In genomic region chr15:74270854-74271520, GRCh38 we compare ENCODE assay signal across 32 cellular contexts. TPM values are rescaled to one million over a fixed set of nuclear protein-coding genes. Genes with fewer than 3 reads are reported as not detected.
"Had no signal": no experiment of that assay in that cellular context is flagged by ENCODE, and none has a peak within 500 bp of the region (broad histone marks: within the 10 kb centered on the region; RNA-seq: fewer than 3 reads in every experiment).

No MANE protein-coding gene starts in this region.

- H3K4me1 ChIP-seq: esophagus squamous epithelium, heart right ventricle, pancreas, prostate gland, vagina had no signal

- H3K4me3 ChIP-seq: esophagus squamous epithelium, heart right ventricle, pancreas, prostate gland, skin epidermis, vagina had no signal

- H3K36me3 Mint-ChIP-seq: activated naive CD4-positive, alpha-beta T cell treated with anti-CD3 and anti-CD28 coated beads, Interleukin-2, amount 50 U/mL, for 72 hours; stimulated activated memory B cell treated with anti-CD40 and anti-IgM and Interleukin-4, amounts not matched to agents 10 μg/mL and 1 μg/mL and 100 μg/mL, for 72 hours; type B pancreatic cell had no signal

- DNase-seq: activated CD4-positive, alpha-beta T cell treated with anti-CD3 and anti-CD28 coated beads, Interleukin-2, amount 10 ng/mL, durations not matched to agents 7 days and 5 days; activated CD4-positive, CD25-positive, alpha-beta regulatory T cell treated with anti-CD3 and anti-CD28 coated beads, Interleukin-2, amount 50 U/mL, for 72 hours; activated CD8-positive, alpha-beta T cell treated with anti-CD3 and anti-CD28 coated beads for 36 hours; activated naive CD4-positive, alpha-beta T cell; activated T-cell treated with anti-CD3 and anti-CD28 coated beads, Interleukin-2, amount 50 U/mL, for 48 hours; dermis blood vessel endothelial cell; effector CD8-positive, alpha-beta T cell; esophagus squamous epithelium; foreskin melanocyte; heart right ventricle; islet precursor cell; left cardiac atrium; left ventricle myocardium superior; pancreas; retina; stimulated activated CD4-positive, alpha-beta T cell treated with anti-CD3 and anti-CD28 coated beads, Interleukin-4, amount 100 ng/mL, for 24 hours; stimulated activated naive CD8-positive, alpha-beta T cell treated with anti-CD3 and anti-CD28 coated beads, Interleukin-15, amount 100 ng/mL, for 72 hours; substantia nigra; WERI-Rb-1 had no signal

- H3K36me3 ChIP-seq: esophagus squamous epithelium, heart right ventricle, pancreas, prostate gland, vagina, WERI-Rb-1 had no signal

- H3K9me3 Mint-ChIP-seq: activated CD4-positive, alpha-beta T cell treated with anti-CD3 and anti-CD28 coated beads, Interleukin-2, amount 10 ng/mL, durations not matched to agents 7 days and 5 days; activated CD8-positive, alpha-beta T cell treated with anti-CD3 and anti-CD28 coated beads for 36 hours; activated naive CD4-positive, alpha-beta T cell treated with anti-CD3 and anti-CD28 coated beads, Interleukin-2, amount 50 U/mL, for 72 hours; nephron; stimulated activated memory B cell treated with anti-CD40 and anti-IgM and Interleukin-4, amounts not matched to agents 10 μg/mL and 1 μg/mL and 100 μg/mL, for 72 hours; stimulated activated naive CD8-positive, alpha-beta T cell treated with anti-CD3 and anti-CD28 coated beads, Interleukin-15, amount 100 ng/mL, for 72 hours; type B pancreatic cell had no signal

- H3K27ac Mint-ChIP-seq: activated CD4-positive, alpha-beta T cell treated with anti-CD3 and anti-CD28 coated beads, Interleukin-2, amount 10 ng/mL, durations not matched to agents 7 days and 5 days; activated CD8-positive, alpha-beta T cell treated with anti-CD3 and anti-CD28 coated beads for 36 hours; activated naive CD4-positive, alpha-beta T cell treated with anti-CD3 and anti-CD28 coated beads, Interleukin-2, amount 50 U/mL, for 72 hours; nephron; stimulated activated memory B cell treated with anti-CD40 and anti-IgM and Interleukin-4, amounts not matched to agents 10 μg/mL and 1 μg/mL and 100 μg/mL, for 72 hours; type B pancreatic cell had no signal

- H3K4me1 Mint-ChIP-seq: activated CD4-positive, alpha-beta T cell treated with anti-CD3 and anti-CD28 coated beads, Interleukin-2, amount 10 ng/mL, durations not matched to agents 7 days and 5 days; stimulated activated memory B cell treated with anti-CD40 and anti-IgM and Interleukin-4, amounts not matched to agents 10 μg/mL and 1 μg/mL and 100 μg/mL, for 72 hours; stimulated activated naive CD8-positive, alpha-beta T cell treated with anti-CD3 and anti-CD28 coated beads, Interleukin-15, amount 100 ng/mL, for 72 hours had no signal

- H3K27ac ChIP-seq: epithelial cell of prostate, esophagus squamous epithelium, heart right ventricle, pancreas, prostate gland, skin epidermis, vagina, WERI-Rb-1 had no signal

- H3K9me3 ChIP-seq: esophagus squamous epithelium, heart right ventricle, pancreas, prostate gland, vagina had no signal

- ATAC-seq: activated CD8-positive, alpha-beta T cell treated with anti-CD3 and anti-CD28 coated beads for 36 hours; activated naive CD4-positive, alpha-beta T cell treated with anti-CD3 and anti-CD28 coated beads, Interleukin-2, amount 50 U/mL, for 72 hours; left cardiac atrium; left ventricle myocardium superior; pancreas; sciatic nerve; stimulated activated memory B cell treated with anti-CD40 and anti-IgM and Interleukin-4, amounts not matched to agents 10 μg/mL and 1 μg/mL and 100 μg/mL, for 72 hours; stimulated activated naive CD8-positive, alpha-beta T cell treated with anti-CD3 and anti-CD28 coated beads, Interleukin-15, amount 100 ng/mL, for 72 hours had no signal

- H3K27me3 ChIP-seq: pancreas, vagina had no signal

- H3K4me3 Mint-ChIP-seq: activated CD4-positive, alpha-beta T cell treated with anti-CD3 and anti-CD28 coated beads, Interleukin-2, amount 10 ng/mL, durations not matched to agents 7 days and 5 days; activated CD8-positive, alpha-beta T cell treated with anti-CD3 and anti-CD28 coated beads for 36 hours; nephron; stimulated activated memory B cell treated with anti-CD40 and anti-IgM and Interleukin-4, amounts not matched to agents 10 μg/mL and 1 μg/mL and 100 μg/mL, for 72 hours; stimulated activated naive CD8-positive, alpha-beta T cell treated with anti-CD3 and anti-CD28 coated beads, Interleukin-15, amount 100 ng/mL, for 72 hours; type B pancreatic cell had no signal

RNA-seq across cellular contexts. Expression of gene CCDC33, which starts 34.9 kb away (rescaled TPM):
- total RNA-seq: activated CD4-positive, alpha-beta T cell treated with anti-CD3 and anti-CD28 coated beads, Interleukin-2, amount 10 ng/mL, durations not matched to agents 7 days and 5 days; activated naive CD4-positive, alpha-beta T cell treated with anti-CD3 and anti-CD28 coated beads, Interleukin-2, amount 50 U/mL, for 72 hours; bronchial epithelial cell; dermis blood vessel endothelial cell; esophagus squamous epithelium; glomerular endothelial cell; heart right ventricle; left cardiac atrium; left ventricle myocardium superior; lung microvascular endothelial cell; pancreas; sciatic nerve; T-helper 1 cell treated with Interleukin-12 subunit alpha and Interleukin-12 subunit beta and Interleukin-4 antibody, amounts not matched to agents 30 ng/mL and 1 ng/mL, for 36 hours; vagina had no signal
